ENCODE assay signal across 25 cellular contexts in genomic region chr13:75362026-75362425, GRCh38.
"Had no signal": no experiment of that assay in that cellular context is flagged by ENCODE, and none has a peak within 500 bp of the region (broad histone marks: within the 10 kb centered on the region; RNA-seq: fewer than 3 reads in every experiment).

No MANE protein-coding gene starts in this region.

- H3K4me3 Mint-ChIP-seq: activated CD4-positive, alpha-beta memory T cell treated with anti-CD3 and anti-CD28 coated beads for 36 hours; activated CD4-positive, alpha-beta T cell treated with anti-CD3 and anti-CD28 coated beads, Interleukin-2, amount 10 ng/mL, durations not matched to agents 7 days and 5 days; activated naive CD4-positive, alpha-beta T cell treated with anti-CD3 and anti-CD28 coated beads, Interleukin-2, amount 10 ng/mL, durations not matched to agents 7 days and 5 days; activated naive CD8-positive, alpha-beta T cell treated with anti-CD3 and anti-CD28 coated beads for 36 hours; IgD-negative memory B cell had no signal

- DNase-seq: activated CD4-positive, alpha-beta memory T cell treated with anti-CD3 and anti-CD28 coated beads for 36 hours; activated CD4-positive, alpha-beta T cell treated with anti-CD3 and anti-CD28 coated beads, Interleukin-2, amount 10 ng/mL, durations not matched to agents 7 days and 5 days; activated CD4-positive, CD25-positive, alpha-beta regulatory T cell; activated CD8-positive, alpha-beta memory T cell treated with anti-CD3 and anti-CD28 coated beads for 24 hours; activated gamma-delta T cell treated with Interleukin-2 at 50 U/mL for 16 hours; activated naive CD4-positive, alpha-beta T cell treated with anti-CD3 and anti-CD28 coated beads, Interleukin-2, amount 10 ng/mL, durations not matched to agents 7 days and 5 days; activated naive CD8-positive, alpha-beta T cell treated with anti-CD3 and anti-CD28 coated beads for 36 hours; activated T-cell treated with anti-CD3 and anti-CD28 coated beads, Interleukin-2, amount 50 U/mL, for 48 hours; KG1; NCI-H1048; NCI-H1417 treated with DMSO at 0.1 percent for 48 hours; NCI-H1694; NCI-H2029; NCI-H2107; NCI-H2171 treated with DMSO at 0.1 percent for 48 hours; NCI-H226; NCI-H69; PC-3; SIG-M5; T-helper 2 cell; T1000 had no signal

- ATAC-seq: PC-3 had no signal

- H3K9me3 Mint-ChIP-seq: activated CD4-positive, alpha-beta memory T cell treated with anti-CD3 and anti-CD28 coated beads for 36 hours; activated CD4-positive, alpha-beta T cell treated with anti-CD3 and anti-CD28 coated beads, Interleukin-2, amount 10 ng/mL, durations not matched to agents 7 days and 5 days; activated naive CD4-positive, alpha-beta T cell treated with anti-CD3 and anti-CD28 coated beads, Interleukin-2, amount 10 ng/mL, durations not matched to agents 7 days and 5 days; activated naive CD8-positive, alpha-beta T cell treated with anti-CD3 and anti-CD28 coated beads for 36 hours; activated T-helper 2 cell treated with anti-CD3 and anti-CD28 coated beads, Interferon-gamma antibody, Interleukin-2, Interleukin-4, amounts not matched to agents 10 μg/mL and 5 μg/mL and 100 μg/mL, durations not matched to agents 14 hours and 24 hours and 36 hours; IgD-negative memory B cell had no signal

- H3K27ac Mint-ChIP-seq: activated CD4-positive, alpha-beta memory T cell treated with anti-CD3 and anti-CD28 coated beads for 36 hours; activated CD4-positive, alpha-beta T cell treated with anti-CD3 and anti-CD28 coated beads, Interleukin-2, amount 10 ng/mL, durations not matched to agents 7 days and 5 days; activated naive CD4-positive, alpha-beta T cell treated with anti-CD3 and anti-CD28 coated beads, Interleukin-2, amount 10 ng/mL, durations not matched to agents 7 days and 5 days; activated naive CD8-positive, alpha-beta T cell treated with anti-CD3 and anti-CD28 coated beads for 36 hours; activated T-helper 2 cell treated with anti-CD3 and anti-CD28 coated beads, Interferon-gamma antibody, Interleukin-2, Interleukin-4, amounts not matched to agents 10 μg/mL and 5 μg/mL and 100 μg/mL, durations not matched to agents 14 hours and 24 hours and 36 hours had no signal

- FAIRE-seq: RCC 7860, TTC549 had no signal

- H3K27me3 Mint-ChIP-seq: activated CD4-positive, alpha-beta memory T cell treated with anti-CD3 and anti-CD28 coated beads for 36 hours; activated CD4-positive, alpha-beta T cell treated with anti-CD3 and anti-CD28 coated beads, Interleukin-2, amount 10 ng/mL, durations not matched to agents 7 days and 5 days; activated naive CD4-positive, alpha-beta T cell treated with anti-CD3 and anti-CD28 coated beads, Interleukin-2, amount 10 ng/mL, durations not matched to agents 7 days and 5 days; activated naive CD8-positive, alpha-beta T cell treated with anti-CD3 and anti-CD28 coated beads for 36 hours had no signal

- H3K36me3 Mint-ChIP-seq: activated CD4-positive, alpha-beta memory T cell treated with anti-CD3 and anti-CD28 coated beads for 36 hours; activated naive CD4-positive, alpha-beta T cell treated with anti-CD3 and anti-CD28 coated beads, Interleukin-2, amount 10 ng/mL, durations not matched to agents 7 days and 5 days; activated naive CD8-positive, alpha-beta T cell treated with anti-CD3 and anti-CD28 coated beads for 36 hours; IgD-negative memory B cell had no signal
